Comparison of ENCODE assay signal across 19 cellular contexts in genomic region chr3:134057006-134057832, GRCh38. TPM values are rescaled to one million over a fixed set of nuclear protein-coding genes. Genes with fewer than 3 reads are reported as not detected.
A peak's percentile ranks its signal among the peaks of the same experiment; 100 is the strongest.
DNase-seq lines count a peak whose midpoint lies in the region; ATAC-seq, FAIRE-seq and TF ChIP-seq lines count a peak whose summit lies in the region.
"Had no signal": no experiment of that assay in that cellular context is flagged by ENCODE, and none has a peak within 500 bp of the region (broad histone marks: within the 10 kb centered on the region; RNA-seq: fewer than 3 reads in every experiment).

No MANE protein-coding gene starts in this region.

- no peak for TF ChIP-seq POLR2A in stomach (IDR thresholded peaks at IDR 0.05)

- no peaks in the 10 kb centered on the region for H3K27me3 ChIP-seq in hepatocyte
- H3K27me3 ChIP-seq in stomach = no peaks in the 10 kb centered on the region
- H3K27me3 ChIP-seq: sigmoid colon had no signal

- 75% methylated on average over 4 of the region's 4 CpGs for WGBS in hepatocyte (ENCODE audit: low lambda C conversion rate, missing lambda C conversion rate)
- WGBS in stomach, 5 donors = 36 to 62% (median 43%) methylated on average over 4 of the region's 4 CpGs

- peak overlapping the region; percentile 43 for H3K4me2 ChIP-seq in hepatocyte

- no peaks in the 10 kb centered on the region for H3K36me3 ChIP-seq in hepatocyte (replicated peaks; ENCODE audit: insufficient read depth, low read depth)
- no peaks in the 10 kb centered on the region for H3K36me3 ChIP-seq in stomach
- H3K36me3 ChIP-seq: left ventricle myocardium inferior, sigmoid colon had no signal

- no peak for FAIRE-seq in frontal cortex (lab: Jason Lieb, UNC)

- H3K4me1 ChIP-seq in hepatocyte (ENCODE audit: insufficient read depth) (peaks cover 24% of the 10 kb centered on the region), stomach (peaks cover 23 to 49% (median 44%) of the 10 kb centered on the region in 4 donors)
- H3K4me1 ChIP-seq: sigmoid colon had no signal

- DNase-seq in NCI-H446 treated with DMSO at 0.1 percent for 48 hours (lab: John Stamatoyannopoulos, UW) (peak; percentile 3), NCI-H446 (lab: John Stamatoyannopoulos, UW) (no peak), RPMI8226 (peak; percentile 23), hepatocyte (ENCODE audit: low spot score) (no peak), stomach (peak; percentile 14), frontal cortex (ENCODE audit: low spot score in 2 of 2) (no peak), NCI-H146 treated with DMSO at 0.1 percent for 48 hours (lab: John Stamatoyannopoulos, UW; ENCODE audit: unreplicated experiment) (no peak)
- DNase-seq: 8988T, amygdala, glutamatergic neuron, left ventricle myocardium inferior, NCI-H1417 treated with DMSO at 0.1 percent for 48 hours, NCI-H510A, sigmoid colon had no signal

- no peaks in the 10 kb centered on the region for H3K9me2 ChIP-seq in hepatocyte (replicated peaks; ENCODE audit: insufficient read depth)

- H3K4me3 ChIP-seq in hepatocyte (no peak overlapping the region), stomach (peak overlapping the region in 1 of 4 donors; percentile 19)
- H3K4me3 ChIP-seq: dorsolateral prefrontal cortex, left ventricle myocardium inferior, sigmoid colon had no signal

- H3K9me3 ChIP-seq in hepatocyte (ENCODE audit: low read depth) (no peaks in the 10 kb centered on the region), stomach (no peaks in the 10 kb centered on the region)
- H3K9me3 ChIP-seq: left ventricle myocardium inferior, sigmoid colon had no signal

- H2AFZ ChIP-seq in hepatocyte = no peak overlapping the region

- no peak for TF ChIP-seq CTCF in hepatocyte (IDR thresholded peaks at IDR 0.05; ENCODE audit: poor library complexity)
- no peak for TF ChIP-seq CTCF in stomach (IDR thresholded peaks at IDR 0.05)

- no peak for TF ChIP-seq EP300 in stomach (IDR thresholded peaks at IDR 0.05)

- ATAC-seq in GM18502 (IDR thresholded peaks at IDR 0.05; ENCODE audit: poor library complexity, unreplicated experiment) = no peak
- ATAC-seq: activated T-helper 17 cell treated with anti-CD3 and anti-CD28 coated beads, Interleukin-2, amount 50 U/mL, for 72 hours; natural killer cell treated with Interleukin-12 subunit alpha and Interleukin-12 subunit beta and Interleukin-15 and Interleukin-18, amount 100 ng/mL, for 72 hours had no signal

- intact Hi-C loops in stomach (cut with DNase I; ENCODE audit: low total_unique reads) = no loop called here

- H4K20me1 ChIP-seq in hepatocyte (ENCODE audit: insufficient read depth, poor library complexity, severe bottlenecking) = no peaks in the 10 kb centered on the region

- H3K27ac ChIP-seq in hepatocyte = peak overlapping the region; percentile 57
- peak overlapping the region in 3 of 5 donors; percentile 1 to 68 (median 29) for H3K27ac ChIP-seq in stomach
- H3K27ac ChIP-seq: dorsolateral prefrontal cortex, left ventricle myocardium inferior, sigmoid colon had no signal

- H3K79me2 ChIP-seq in hepatocyte = no peaks in the 10 kb centered on the region

RNA-seq across cellular contexts. Expression of gene SLCO2A1, which starts 27.5 kb away (rescaled TPM):
- total RNA-seq in hepatocyte (2.2 and 2.3 TPM in 2 replicates), stomach (100 to 1,000 TPM in 1 of 5 donors, 10 to 100 TPM in 3, 1 to 10 TPM in 1; 3.5 to 121 (median 18.7) TPM), frontal cortex (under 0.01 TPM)
- polyA plus RNA-seq in hepatocyte (7.0 and 8.4 TPM in 2 replicates), stomach (1 to 10 TPM; 1.9 to 6.4 (median 3.2) TPM)
- total RNA-seq: activated T-helper 17 cell treated with anti-CD3 and anti-CD28 coated beads, Interleukin-2, amount 50 U/mL, for 72 hours; natural killer cell treated with Interleukin-12 subunit alpha and Interleukin-12 subunit beta and Interleukin-15 and Interleukin-18, amount 100 ng/mL, for 72 hours had no signal
- polyA plus RNA-seq: IgD-negative memory B cell had no signal

Comparison
In these comparisons a context has a peak if more than half of its experiments do, and no peak if none do; other contexts are left out.
1. DNase-seq: peak in NCI-H446 treated with DMSO at 0.1 percent for 48 hours (single experiment), RPMI8226 (single experiment) and stomach (single experiment); none in NCI-H446 (0 of 2), hepatocyte (single experiment), frontal cortex (0 of 2) and NCI-H146 treated with DMSO at 0.1 percent for 48 hours (single experiment).